In the genomic region with DNA sequence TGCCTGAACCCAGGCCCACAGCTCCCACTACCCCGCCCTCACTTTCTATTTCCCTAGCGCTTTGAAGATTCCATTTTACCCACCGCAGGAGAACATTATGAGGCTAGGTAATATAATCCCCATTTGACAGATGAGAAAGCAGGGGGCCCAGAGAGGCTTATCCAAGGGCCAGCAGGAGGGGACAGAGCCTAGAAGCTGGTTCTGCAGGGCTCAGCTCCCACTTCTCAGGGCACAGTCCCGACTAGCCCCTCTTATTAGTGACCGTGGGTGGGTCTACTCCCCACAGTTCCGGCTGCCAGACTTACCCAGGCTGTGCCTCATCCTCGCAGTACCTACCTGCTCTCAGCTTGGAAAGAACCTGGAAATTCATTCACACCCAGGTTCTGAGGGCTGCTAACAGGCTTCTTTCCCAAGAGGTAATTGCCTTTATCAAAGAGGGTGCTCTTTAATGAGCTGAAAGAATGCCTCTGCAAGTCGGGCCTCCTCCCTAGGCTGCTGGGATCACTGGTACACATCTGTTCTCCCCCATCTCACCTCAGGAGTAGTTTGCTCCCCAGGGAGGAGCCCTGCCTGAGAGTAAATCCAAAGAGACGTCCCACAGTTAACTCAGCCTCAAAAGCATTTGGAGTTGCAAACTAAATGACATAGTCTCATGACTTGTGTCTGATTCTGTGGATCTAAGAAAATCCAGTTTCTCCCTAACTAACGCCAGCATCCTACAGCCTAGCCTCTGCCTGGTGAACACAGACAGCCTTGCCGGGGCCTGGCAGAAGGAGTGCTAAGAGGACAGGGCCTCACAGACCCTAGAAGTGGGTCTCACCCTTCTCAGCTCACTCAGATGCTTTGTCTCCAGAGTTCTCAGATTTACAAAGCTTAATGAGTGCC, we compare ENCODE assay signal across 1 cellular context.
TF ChIP-seq lines count a peak whose summit lies in the region.

No MANE protein-coding gene starts in this region.

TF ChIP-seq in HEK293, 187 proteins besides CTCF, POLR2A, EP300 and RAD21 (continued from another document and continues in another):
- TF ChIP-seq, protein P1, sequence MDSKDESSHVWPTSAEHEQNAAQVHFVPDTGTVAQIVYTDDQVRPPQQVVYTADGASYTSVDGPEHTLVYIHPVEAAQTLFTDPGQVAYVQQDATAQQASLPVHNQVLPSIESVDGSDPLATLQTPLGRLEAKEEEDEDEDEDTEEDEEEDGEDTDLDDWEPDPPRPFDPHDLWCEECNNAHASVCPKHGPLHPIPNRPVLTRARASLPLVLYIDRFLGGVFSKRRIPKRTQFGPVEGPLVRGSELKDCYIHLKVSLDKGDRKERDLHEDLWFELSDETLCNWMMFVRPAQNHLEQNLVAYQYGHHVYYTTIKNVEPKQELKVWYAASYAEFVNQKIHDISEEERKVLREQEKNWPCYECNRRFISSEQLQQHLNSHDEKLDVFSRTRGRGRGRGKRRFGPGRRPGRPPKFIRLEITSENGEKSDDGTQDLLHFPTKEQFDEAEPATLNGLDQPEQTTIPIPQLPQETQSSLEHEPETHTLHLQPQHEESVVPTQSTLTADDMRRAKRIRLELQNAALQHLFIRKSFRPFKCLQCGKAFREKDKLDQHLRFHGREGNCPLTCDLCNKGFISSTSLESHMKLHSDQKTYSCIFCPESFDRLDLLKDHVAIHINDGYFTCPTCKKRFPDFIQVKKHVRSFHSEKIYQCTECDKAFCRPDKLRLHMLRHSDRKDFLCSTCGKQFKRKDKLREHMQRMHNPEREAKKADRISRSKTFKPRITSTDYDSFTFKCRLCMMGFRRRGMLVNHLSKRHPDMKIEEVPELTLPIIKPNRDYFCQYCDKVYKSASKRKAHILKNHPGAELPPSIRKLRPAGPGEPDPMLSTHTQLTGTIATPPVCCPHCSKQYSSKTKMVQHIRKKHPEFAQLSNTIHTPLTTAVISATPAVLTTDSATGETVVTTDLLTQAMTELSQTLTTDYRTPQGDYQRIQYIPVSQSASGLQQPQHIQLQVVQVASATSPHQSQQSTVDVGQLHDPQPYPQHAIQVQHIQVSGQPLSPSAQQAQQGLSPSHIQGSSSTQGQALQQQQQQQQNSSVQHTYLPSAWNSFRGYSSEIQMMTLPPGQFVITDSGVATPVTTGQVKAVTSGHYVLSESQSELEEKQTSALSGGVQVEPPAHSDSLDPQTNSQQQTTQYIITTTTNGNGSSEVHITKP (tag by site-specific recombination; IDR thresholded peaks at IDR 0.05): peak; percentile 85
- TF ChIP-seq ZNF645 (tag by site-specific recombination; IDR thresholded peaks at IDR 0.05): no peak
- TF ChIP-seq, protein P2, sequence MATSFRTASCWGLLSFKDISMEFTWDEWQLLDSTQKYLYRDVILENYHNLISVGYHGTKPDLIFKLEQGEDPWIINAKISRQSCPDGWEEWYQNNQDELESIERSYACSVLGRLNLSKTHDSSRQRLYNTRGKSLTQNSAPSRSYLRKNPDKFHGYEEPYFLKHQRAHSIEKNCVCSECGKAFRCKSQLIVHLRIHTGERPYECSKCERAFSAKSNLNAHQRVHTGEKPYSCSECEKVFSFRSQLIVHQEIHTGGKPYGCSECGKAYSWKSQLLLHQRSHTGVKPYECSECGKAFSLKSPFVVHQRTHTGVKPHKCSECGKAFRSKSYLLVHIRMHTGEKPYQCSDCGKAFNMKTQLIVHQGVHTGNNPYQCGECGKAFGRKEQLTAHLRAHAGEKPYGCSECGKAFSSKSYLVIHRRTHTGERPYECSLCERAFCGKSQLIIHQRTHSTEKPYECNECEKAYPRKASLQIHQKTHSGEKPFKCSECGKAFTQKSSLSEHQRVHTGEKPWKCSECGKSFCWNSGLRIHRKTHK (tag by site-specific recombination; IDR thresholded peaks at IDR 0.05): no peak
- no peak for TF ChIP-seq REST (tag by site-specific recombination; IDR thresholded peaks at IDR 0.05)
- TF ChIP-seq PATZ1 (tag by site-specific recombination; IDR thresholded peaks at IDR 0.05): 0 out of 2 replicates have a peak, but pooled peaks have one; percentile 31
- no peak for TF ChIP-seq ZNF169 (tag by site-specific recombination; IDR thresholded peaks at IDR 0.05)
- no peak for TF ChIP-seq ZBTB17 (tag by site-specific recombination; IDR thresholded peaks at IDR 0.05)
- no peak for TF ChIP-seq ZBTB1 (tag by site-specific recombination; IDR thresholded peaks at IDR 0.05)
- no peak for TF ChIP-seq ZNF596 (tag by site-specific recombination; IDR thresholded peaks at IDR 0.05)
- no peak for TF ChIP-seq ZNF843 (tag by site-specific recombination; IDR thresholded peaks at IDR 0.05)
- no peak for TF ChIP-seq TRIM28 (IDR thresholded peaks at IDR 0.05; ENCODE audit: borderline replicate concordance, low read length)
- no peak for TF ChIP-seq KLF9 (tag by site-specific recombination; IDR thresholded peaks at IDR 0.05; ENCODE audit: low read depth)
- no peak for TF ChIP-seq SALL2 (tag by site-specific recombination; IDR thresholded peaks at IDR 0.05; ENCODE audit: borderline replicate concordance)
- TF ChIP-seq ZNF366 (tag by site-specific recombination; conservative IDR thresholded peaks at IDR 0.05): no peak
- TF ChIP-seq, protein P3, sequence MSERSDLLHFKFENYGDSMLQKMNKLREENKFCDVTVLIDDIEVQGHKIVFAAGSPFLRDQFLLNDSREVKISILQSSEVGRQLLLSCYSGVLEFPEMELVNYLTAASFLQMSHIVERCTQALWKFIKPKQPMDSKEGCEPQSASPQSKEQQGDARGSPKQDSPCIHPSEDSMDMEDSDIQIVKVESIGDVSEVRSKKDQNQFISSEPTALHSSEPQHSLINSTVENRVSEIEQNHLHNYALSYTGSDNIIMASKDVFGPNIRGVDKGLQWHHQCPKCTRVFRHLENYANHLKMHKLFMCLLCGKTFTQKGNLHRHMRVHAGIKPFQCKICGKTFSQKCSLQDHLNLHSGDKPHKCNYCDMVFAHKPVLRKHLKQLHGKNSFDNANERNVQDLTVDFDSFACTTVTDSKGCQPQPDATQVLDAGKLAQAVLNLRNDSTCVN (tag by site-specific recombination; optimal IDR thresholded peaks at IDR 0.05): no peak
- no peak for TF ChIP-seq ZNF148 (tag by site-specific recombination; IDR thresholded peaks at IDR 0.05; ENCODE audit: borderline replicate concordance)
- no peak for TF ChIP-seq ZNF354C (tag by site-specific recombination; IDR thresholded peaks at IDR 0.05; ENCODE audit: borderline replicate concordance, low read depth)
- TF ChIP-seq, protein P4, sequence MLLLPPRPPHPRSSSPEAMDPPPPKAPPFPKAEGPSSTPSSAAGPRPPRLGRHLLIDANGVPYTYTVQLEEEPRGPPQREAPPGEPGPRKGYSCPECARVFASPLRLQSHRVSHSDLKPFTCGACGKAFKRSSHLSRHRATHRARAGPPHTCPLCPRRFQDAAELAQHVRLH (tag by site-specific recombination; IDR thresholded peaks at IDR 0.05): no peak
- no peak for TF ChIP-seq ZNF132 (tag by site-specific recombination; IDR thresholded peaks at IDR 0.05; ENCODE audit: borderline replicate concordance)
- no peak for TF ChIP-seq ZNF560 (tag by site-specific recombination; IDR thresholded peaks at IDR 0.05; ENCODE audit: borderline replicate concordance)
- no peak for TF ChIP-seq ZNF76 (tag by site-specific recombination; IDR thresholded peaks at IDR 0.05; ENCODE audit: borderline replicate concordance, low read depth)
- TF ChIP-seq ZNF324 (tag by site-specific recombination; IDR thresholded peaks at IDR 0.05): no peak
- no peak for TF ChIP-seq ZNF155 (tag by site-specific recombination; IDR thresholded peaks at IDR 0.05)
- no peak for TF ChIP-seq ZNF529 (tag by site-specific recombination; IDR thresholded peaks at IDR 0.05; ENCODE audit: insufficient replicate concordance)
- no peak for TF ChIP-seq KLF8 (tag by site-specific recombination; IDR thresholded peaks at IDR 0.05)
- no peak for TF ChIP-seq RBAK (tag by site-specific recombination; IDR thresholded peaks at IDR 0.05)
- no peak for TF ChIP-seq ZNF621 (tag by site-specific recombination; IDR thresholded peaks at IDR 0.05)
- TF ChIP-seq ZBTB48 (tag by site-specific recombination; IDR thresholded peaks at IDR 0.05): peak; percentile 94
- TF ChIP-seq ZNF521 (tag by site-specific recombination; IDR thresholded peaks at IDR 0.05): no peak
- TF ChIP-seq ZNF24 (tag by site-specific recombination; IDR thresholded peaks at IDR 0.05): no peak
- no peak for TF ChIP-seq ZSCAN16 (tag by site-specific recombination; IDR thresholded peaks at IDR 0.05)
- no peak for TF ChIP-seq REPIN1 (tag by site-specific recombination; IDR thresholded peaks at IDR 0.05; ENCODE audit: low read depth)
- TF ChIP-seq SP7 (tag by site-specific recombination; IDR thresholded peaks at IDR 0.05): peak; percentile 9; the same call in 1 of the 2 replicates
- TF ChIP-seq ZNF121 (tag by site-specific recombination; IDR thresholded peaks at IDR 0.05): no peak
- TF ChIP-seq FEZF1 (tag by site-specific recombination; IDR thresholded peaks at IDR 0.05): 0 out of 2 replicates have a peak, but pooled peaks have one; percentile 19
